ENCODE assay signal across 8 cellular contexts in genomic region chr7:831596-832291, GRCh38. TPM values are rescaled to one million over a fixed set of nuclear protein-coding genes. Genes with fewer than 3 reads are reported as not detected.
DNase-seq lines count a peak whose midpoint lies in the region; ATAC-seq, FAIRE-seq and TF ChIP-seq lines count a peak whose summit lies in the region.

No MANE protein-coding gene starts in this region.

- H3K4me2 ChIP-seq in OCI-LY1 (ENCODE audit: low read length) (no peak overlapping the region; the same call in 1 of the 2 replicates), OCI-LY7 (ENCODE audit: low read length) (no peak overlapping the region)

- H3K27ac ChIP-seq in OCI-LY1 (ENCODE audit: low read depth, low read length, poor library complexity, severe bottlenecking) (peak overlapping the region; percentile 28), thyroid gland (peak overlapping the region; percentile 91 to 99 (median 95)), OCI-LY7 (ENCODE audit: low read depth, low read length, poor library complexity, severe bottlenecking) (no peak overlapping the region)

- WGBS in thyroid gland, 2 donors: 8 to 13% methylated on average over 9 of the region's 9 CpGs

- peak overlapping the region; percentile 85 for H3K27ac Mint-ChIP-seq in activated CD8-positive, alpha-beta memory T cell treated with anti-CD3 and anti-CD28 coated beads, Interleukin-2, amount 10 ng/mL, durations not matched to agents 7 days and 5 days

- H3K27me3 Mint-ChIP-seq in activated CD8-positive, alpha-beta memory T cell treated with anti-CD3 and anti-CD28 coated beads, Interleukin-2, amount 10 ng/mL, durations not matched to agents 7 days and 5 days: no peaks in the 10 kb centered on the region

- H3K9me2 ChIP-seq in OCI-LY1 (ENCODE audit: low read depth, low read length): no peaks in the 10 kb centered on the region
- H3K9me2 ChIP-seq in OCI-LY7 (ENCODE audit: insufficient read depth, low read length): no peaks in the 10 kb centered on the region

- H3K4me3 Mint-ChIP-seq in activated CD8-positive, alpha-beta memory T cell treated with anti-CD3 and anti-CD28 coated beads, Interleukin-2, amount 10 ng/mL, durations not matched to agents 7 days and 5 days: peak overlapping the region; percentile 59

- no peak for DNase-seq in activated CD8-positive, alpha-beta memory T cell treated with anti-CD3 and anti-CD28 coated beads, Interleukin-2, amount 10 ng/mL, durations not matched to agents 7 days and 5 days
- no peak for DNase-seq in activated CD8-positive, alpha-beta memory T cell treated with anti-CD3 and anti-CD28 coated beads, Interleukin-2, amount 50 U/mL, for 48 hours
- DNase-seq in bronchial epithelial cell (ENCODE audit: low read depth) (peak; percentile 96), left lobe of liver (ENCODE audit: low spot score) (no peak), thyroid gland (peak; percentile 40 to 50), OCI-LY7 (ENCODE audit: low spot score) (no peak)

- no peaks in the 10 kb centered on the region for H3K9me3 ChIP-seq in OCI-LY1 (ENCODE audit: low read length)
- no peaks in the 10 kb centered on the region for H3K9me3 ChIP-seq in thyroid gland
- H3K9me3 ChIP-seq in OCI-LY7 (ENCODE audit: low read length): no peaks in the 10 kb centered on the region

- no peaks in the 10 kb centered on the region for H3K9me3 Mint-ChIP-seq in activated CD8-positive, alpha-beta memory T cell treated with anti-CD3 and anti-CD28 coated beads, Interleukin-2, amount 10 ng/mL, durations not matched to agents 7 days and 5 days (ENCODE audit: low read depth)

- peak in 1 of 2 donors; percentile 55 for TF ChIP-seq POLR2A in thyroid gland (IDR thresholded peaks at IDR 0.05)

- peaks cover 29% of the 10 kb centered on the region for H3K4me1 Mint-ChIP-seq in activated CD8-positive, alpha-beta memory T cell treated with anti-CD3 and anti-CD28 coated beads, Interleukin-2, amount 10 ng/mL, durations not matched to agents 7 days and 5 days

- peaks cover 5% of the 10 kb centered on the region for H3K36me3 Mint-ChIP-seq in activated CD8-positive, alpha-beta memory T cell treated with anti-CD3 and anti-CD28 coated beads, Interleukin-2, amount 10 ng/mL, durations not matched to agents 7 days and 5 days

- H3K36me3 ChIP-seq in OCI-LY1 (ENCODE audit: insufficient read depth, low read length) (peaks cover 15% of the 10 kb centered on the region), bronchial epithelial cell (ENCODE audit: control insufficient read depth, insufficient read depth, low read length) (peaks cover 4% of the 10 kb centered on the region), thyroid gland (no peaks in the 10 kb centered on the region), OCI-LY7 (ENCODE audit: insufficient read depth, low read length) (peaks cover 11% of the 10 kb centered on the region; the same call in 1 of the 2 replicates)

- POLR2A ChIA-PET in OCI-LY7 (lab: Charles Lee): interaction anchor here (0.7 kb wide), 1 partner anchor 13 kb away, joined by 3 read pairs; no protein-coding TSS in a partner anchor

- no peaks in the 10 kb centered on the region for H3K27me3 ChIP-seq in OCI-LY1 (ENCODE audit: insufficient read depth, low read length)
- no peaks in the 10 kb centered on the region for H3K27me3 ChIP-seq in bronchial epithelial cell (ENCODE audit: control insufficient read depth, insufficient read depth, low read length)
- no peaks in the 10 kb centered on the region for H3K27me3 ChIP-seq in thyroid gland

- TF ChIP-seq CTCF in OCI-LY1 (IDR thresholded peaks at IDR 0.05; ENCODE audit: low read length) (no peak), bronchial epithelial cell (IDR thresholded peaks at IDR 0.05; ENCODE audit: insufficient read depth, low read length, severe bottlenecking) (no peak), thyroid gland (IDR thresholded peaks at IDR 0.05) (no peak), OCI-LY7 (conservative IDR thresholded peaks at IDR 0.05; ENCODE audit: low read length) (no peak)

- H2AFZ ChIP-seq in OCI-LY1 (ENCODE audit: low read length): no peak overlapping the region
- no peak overlapping the region for H2AFZ ChIP-seq in OCI-LY7 (ENCODE audit: low read length)

- peak; percentile 61 for ATAC-seq in activated CD8-positive, alpha-beta memory T cell treated with anti-CD3 and anti-CD28 coated beads, Interleukin-2, amount 10 ng/mL, durations not matched to agents 7 days and 5 days
- ATAC-seq in HG02759 (IDR thresholded peaks at IDR 0.05; ENCODE audit: unreplicated experiment) (peak; percentile 56), left lobe of liver (peak; percentile 14)

- H3K79me2 ChIP-seq in OCI-LY1 (ENCODE audit: insufficient read depth, low read length): peaks cover 45% of the 10 kb centered on the region
- H3K79me2 ChIP-seq in OCI-LY7 (ENCODE audit: insufficient read depth, low read depth, low read length): peaks cover 43% of the 10 kb centered on the region

- no peak overlapping the region for H3K9ac ChIP-seq in OCI-LY1 (ENCODE audit: low read length)

- intact Hi-C loops in thyroid gland (cut with DNase I) (loop anchor here (10.0 kb wide), 1 partner anchor 47 kb away; no protein-coding TSS in a partner anchor), OCI-LY7 (cut with micrococcal nuclease; ENCODE audit: unreplicated experiment) (no loop called here)

- CTCF ChIA-PET in activated CD8-positive, alpha-beta memory T cell treated with anti-CD3 and anti-CD28 coated beads, Interleukin-2, amount 10 ng/mL, durations not matched to agents 7 days and 5 days (lab: Charles Lee): interaction anchor here (1.0 to 2.6 kb wide), 6 partner anchors 14 to 45 kb away, joined by 3 to 12 read pairs (median 6); partner anchors contain the start of gene GET4
- CTCF ChIA-PET in OCI-LY7 (lab: Charles Lee; ENCODE audit: unreplicated experiment): no interaction called here

- no TSS peak for BruUV-seq in OCI-LY7 (replicated peaks; lab: Mats Ljungman, UMichigan)

- no peak overlapping the region for H3K4me3 ChIP-seq in OCI-LY1 (ENCODE audit: low read depth, low read length, poor library complexity, severe bottlenecking)
- H3K4me3 ChIP-seq in bronchial epithelial cell (ENCODE audit: low read depth, low read length): no peak overlapping the region
- peak overlapping the region in 1 of 3 donors; percentile 2 for H3K4me3 ChIP-seq in thyroid gland (replicated peaks in 1 of 3)
- H3K4me3 ChIP-seq in OCI-LY7 (ENCODE audit: low read depth, low read length, poor library complexity, severe bottlenecking): no peak overlapping the region

- FAIRE-seq in bronchial epithelial cell (lab: Jason Lieb, UNC): no peak

- no peaks in the 10 kb centered on the region for H3F3A ChIP-seq in OCI-LY1 (ENCODE audit: insufficient read depth, low read length)

- H4K20me1 ChIP-seq in OCI-LY1 (ENCODE audit: insufficient read depth, low read length) (no peaks in the 10 kb centered on the region), OCI-LY7 (ENCODE audit: insufficient read depth, low read length) (no peaks in the 10 kb centered on the region)

- peaks cover 20% of the 10 kb centered on the region for H3K4me1 ChIP-seq in OCI-LY1 (ENCODE audit: insufficient read depth, low read length, severe bottlenecking)
- H3K4me1 ChIP-seq in thyroid gland: peaks cover 34 to 62% of the 10 kb centered on the region in 2 donors
- no peaks in the 10 kb centered on the region for H3K4me1 ChIP-seq in OCI-LY7 (ENCODE audit: insufficient read depth, low read length, poor library complexity, severe bottlenecking)

RNA-seq across cellular contexts. Expression of gene SUN1, which starts 0.5 kb away (rescaled TPM):
- total RNA-seq in activated CD8-positive, alpha-beta memory T cell treated with anti-CD3 and anti-CD28 coated beads, Interleukin-2, amount 10 ng/mL, durations not matched to agents 7 days and 5 days: 10 to 100 TPM; 41.4 to 46.3 TPM
- 168 and 176 TPM in 2 replicates for total RNA-seq in bronchial epithelial cell
- 41.5 TPM for total RNA-seq in left lobe of liver
- total RNA-seq in thyroid gland: 100 to 1,000 TPM; 146 to 260 (median 186) TPM
- 78.5 and 105 TPM in 2 replicates for total RNA-seq in OCI-LY7 (2014; rRNA removed; shearing (Covaris generic))
- 83.4 and 84.2 TPM in 2 replicates for total RNA-seq in OCI-LY7 (2022)

RNA-seq across cellular contexts. Expression of gene GET4, which starts 44.6 kb away (rescaled TPM):
- 10 to 100 TPM; 38.0 to 39.2 TPM for total RNA-seq in activated CD8-positive, alpha-beta memory T cell treated with anti-CD3 and anti-CD28 coated beads, Interleukin-2, amount 10 ng/mL, durations not matched to agents 7 days and 5 days
- total RNA-seq in bronchial epithelial cell (44.5 and 52.1 TPM in 2 replicates), left lobe of liver (38.2 TPM), thyroid gland (10 to 100 TPM; 29.2 to 38.7 (median 34.3) TPM), OCI-LY7 (2022) (51.1 and 54.5 TPM in 2 replicates)
- total RNA-seq in OCI-LY7 (2014; rRNA removed; shearing (Covaris generic)): 46.3 and 54.4 TPM in 2 replicates

Comparison
In these comparisons a context has a peak if more than half of its experiments do, and no peak if none do; other contexts are left out.
1. DNase-seq: peak in bronchial epithelial cell (single experiment) and thyroid gland (2 of 2); none in activated CD8-positive, alpha-beta memory T cell treated with anti-CD3 and anti-CD28 coated beads, Interleukin-2, amount 10 ng/mL, durations not matched to agents 7 days and 5 days (single experiment), activated CD8-positive, alpha-beta memory T cell treated with anti-CD3 and anti-CD28 coated beads, Interleukin-2, amount 50 U/mL, for 48 hours (single experiment), left lobe of liver (single experiment) and OCI-LY7 (single experiment).
2. Peak in every context shown above with its lines, with median percentiles within 50 percentile points of each other: ATAC-seq.